ENCODE assay signal across 8 cellular contexts in the genomic region with DNA sequence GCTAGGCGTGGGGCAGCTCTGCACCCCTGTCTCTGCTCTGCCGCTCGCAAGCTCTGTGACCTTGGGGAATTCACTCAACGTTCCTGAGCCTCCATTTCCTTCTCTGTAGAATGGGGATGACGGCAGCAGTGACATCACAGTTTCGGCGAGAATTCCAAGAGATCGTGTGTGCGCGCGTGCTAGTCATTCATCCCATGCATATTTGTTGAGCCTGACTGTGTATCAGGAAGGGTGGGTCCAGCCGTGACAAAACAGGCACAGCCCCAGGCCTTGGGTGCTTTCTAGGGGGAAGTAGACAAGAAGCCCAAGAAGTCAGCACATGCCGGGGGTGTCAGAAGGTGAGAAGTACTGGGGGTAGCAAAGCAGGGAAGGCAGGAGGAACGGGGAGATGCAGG.
A peak's percentile ranks its signal among the peaks of the same experiment; 100 is the strongest.
DNase-seq lines count a peak whose midpoint lies in the region; ATAC-seq and TF ChIP-seq lines count a peak whose summit lies in the region.

No MANE protein-coding gene starts in this region.

- no peaks in the 10 kb centered on the region for H3K36me3 ChIP-seq in spleen

- in situ Hi-C loops in KBM-7 (cut with MboI; ENCODE audit: low pct_unique_long_range_greater_than_20kb, low sequenced_read_pairs) = no loop called here

- no peaks in the 10 kb centered on the region for H3K27me3 ChIP-seq in foreskin keratinocyte
- H3K27me3 ChIP-seq in spleen (replicated peaks in 1 of 7) = no peaks in the 10 kb centered on the region

- DNase-seq in CD1c-positive myeloid dendritic cell (ENCODE audit: extremely low spot score) (peak; percentile 93), GM20000 (ENCODE audit: low spot score) (peak; percentile 41), NOMO-1 (lab: John Stamatoyannopoulos, UW; ENCODE audit: unreplicated experiment in 2 of 2) (peak; percentile 42 to 45), foreskin keratinocyte (peak; percentile 83 to 90), spleen (peak; percentile 82), 8988T (no peak), NCI-H146 treated with DMSO at 0.1 percent for 48 hours (lab: John Stamatoyannopoulos, UW; ENCODE audit: unreplicated experiment) (no peak), KBM-7 (no peak)

- intact Hi-C loops in spleen (cut with DNase I; ENCODE audit: low total_unique reads) = no loop called here

- H3K27ac ChIP-seq in foreskin keratinocyte = peak overlapping the region; percentile 85
- H3K27ac ChIP-seq in spleen = peak overlapping the region; percentile 67 to 91 (median 86)

- peak; percentile 85 for ATAC-seq in foreskin keratinocyte

- TF ChIP-seq POLR2A in spleen (IDR thresholded peaks at IDR 0.05) = no peak

- WGBS in spleen, 5 donors = 42 to 64% (median 50%) methylated on average over 14 of the region's 14 CpGs

- peak overlapping the region in 4 of 8 donors; percentile 15 to 58 (median 20) for H3K4me3 ChIP-seq in spleen

- H3K4me1 ChIP-seq in foreskin keratinocyte (peaks cover 13% of the 10 kb centered on the region), spleen (peaks cover 6 to 51% (median 32%) of the 10 kb centered on the region in 6 donors)

- no peak for TF ChIP-seq CTCF in GM20000 (IDR thresholded peaks at IDR 0.05; ENCODE audit: extremely low read depth, missing control alignments)
- TF ChIP-seq CTCF in foreskin keratinocyte (conservative IDR thresholded peaks at IDR 0.05) = no peak
- no peak for TF ChIP-seq CTCF in spleen (IDR thresholded peaks at IDR 0.05 in 8 of 11, conservative IDR thresholded peaks at IDR 0.05 in 3 of 11)

- H3K9me3 ChIP-seq in spleen = peaks cover 0 to 3% (median under 1%) of the 10 kb centered on the region in 8 donors

Comparison
In these comparisons a context has a peak if more than half of its experiments do, and no peak if none do; other contexts are left out.
1. DNase-seq: peak in CD1c-positive myeloid dendritic cell (single experiment), GM20000 (single experiment), NOMO-1 (2 of 2), foreskin keratinocyte (2 of 2) and spleen (single experiment); none in 8988T (single experiment), NCI-H146 treated with DMSO at 0.1 percent for 48 hours (single experiment) and KBM-7 (single experiment).